In genomic region chr5:150458819-150459557, GRCh38 we compare ENCODE assay signal across 8 cellular contexts. TPM values are rescaled to one million over a fixed set of nuclear protein-coding genes. Genes with fewer than 3 reads are reported as not detected.
DNase-seq lines count a peak whose midpoint lies in the region; ATAC-seq and TF ChIP-seq lines count a peak whose summit lies in the region.

No MANE protein-coding gene starts in this region.

- no peak overlapping the region for H3K4me3 Mint-ChIP-seq in effector memory CD8-positive, alpha-beta T cell

- peak; percentile 59 for DNase-seq in AG10803 (ENCODE audit: low read depth)
- peak; percentile 84 for DNase-seq in NCI-H69 (lab: John Stamatoyannopoulos, UW)
- peak; percentile 77 to 78 for DNase-seq in activated CD8-positive, alpha-beta memory T cell treated with anti-CD3 and anti-CD28 coated beads for 4 hours (ENCODE audit: low read depth in 2 of 2)
- peak; percentile 84 to 89 (median 89) for DNase-seq in effector memory CD8-positive, alpha-beta T cell
- peak; percentile 71 for DNase-seq in mucosa of gallbladder (ENCODE audit: low spot score)
- peak; percentile 73 to 81 for DNase-seq in stimulated activated CD8-positive, alpha-beta memory T cell treated with anti-CD3 and anti-CD28 coated beads, Interleukin-7, amount 100 ng/mL, for 1 hour (ENCODE audit: low read depth in 2 of 2)

- peak; percentile 67 for TF ChIP-seq CTCF in AG10803 (conservative IDR thresholded peaks at IDR 0.05; ENCODE audit: low read length)

- peaks cover 6% of the 10 kb centered on the region for H3K36me3 Mint-ChIP-seq in effector memory CD8-positive, alpha-beta T cell (ENCODE audit: insufficient read depth)

- H3K27ac Mint-ChIP-seq in effector memory CD8-positive, alpha-beta T cell: no peak overlapping the region

- peaks cover 11 to 13% of the 10 kb centered on the region in 2 donors for H3K4me1 Mint-ChIP-seq in effector memory CD8-positive, alpha-beta T cell (ENCODE audit: low read depth in 2 of 2)

- H3K4me3 ChIP-seq in AG10803 (ENCODE audit: low read length): peak overlapping the region; percentile 33; the same call in 1 of the 2 replicates

- no peaks in the 10 kb centered on the region for H3K9me3 Mint-ChIP-seq in effector memory CD8-positive, alpha-beta T cell

- ATAC-seq in GM18868 (IDR thresholded peaks at IDR 0.05; ENCODE audit: unreplicated experiment) (peak; percentile 67), HG03139 (IDR thresholded peaks at IDR 0.05; ENCODE audit: unreplicated experiment) (peak; percentile 57)
- peak; percentile 91 for ATAC-seq in effector memory CD8-positive, alpha-beta T cell (replicated peaks)

- no peaks in the 10 kb centered on the region for H3K27me3 Mint-ChIP-seq in effector memory CD8-positive, alpha-beta T cell

RNA-seq across cellular contexts. Expression of gene RPS14, which starts 9.4 kb away (rescaled TPM):
- total RNA-seq in mucosa of gallbladder: 1,424 TPM

RNA-seq across cellular contexts. Expression of gene CD74, which starts 46.3 kb away (rescaled TPM):
- 1,336 TPM for total RNA-seq in mucosa of gallbladder

RNA-seq across cellular contexts. Expression of gene NDST1, which starts 48.9 kb away (rescaled TPM):
- 80.7 TPM for total RNA-seq in mucosa of gallbladder

Comparison
In these comparisons a context has a peak if more than half of its experiments do, and no peak if none do; other contexts are left out.
1. Peak in every context shown above with its lines: DNase-seq, ATAC-seq and H3K4me3 ChIP-seq.